ENCODE assay signal across 8 cellular contexts in the genomic region with DNA sequence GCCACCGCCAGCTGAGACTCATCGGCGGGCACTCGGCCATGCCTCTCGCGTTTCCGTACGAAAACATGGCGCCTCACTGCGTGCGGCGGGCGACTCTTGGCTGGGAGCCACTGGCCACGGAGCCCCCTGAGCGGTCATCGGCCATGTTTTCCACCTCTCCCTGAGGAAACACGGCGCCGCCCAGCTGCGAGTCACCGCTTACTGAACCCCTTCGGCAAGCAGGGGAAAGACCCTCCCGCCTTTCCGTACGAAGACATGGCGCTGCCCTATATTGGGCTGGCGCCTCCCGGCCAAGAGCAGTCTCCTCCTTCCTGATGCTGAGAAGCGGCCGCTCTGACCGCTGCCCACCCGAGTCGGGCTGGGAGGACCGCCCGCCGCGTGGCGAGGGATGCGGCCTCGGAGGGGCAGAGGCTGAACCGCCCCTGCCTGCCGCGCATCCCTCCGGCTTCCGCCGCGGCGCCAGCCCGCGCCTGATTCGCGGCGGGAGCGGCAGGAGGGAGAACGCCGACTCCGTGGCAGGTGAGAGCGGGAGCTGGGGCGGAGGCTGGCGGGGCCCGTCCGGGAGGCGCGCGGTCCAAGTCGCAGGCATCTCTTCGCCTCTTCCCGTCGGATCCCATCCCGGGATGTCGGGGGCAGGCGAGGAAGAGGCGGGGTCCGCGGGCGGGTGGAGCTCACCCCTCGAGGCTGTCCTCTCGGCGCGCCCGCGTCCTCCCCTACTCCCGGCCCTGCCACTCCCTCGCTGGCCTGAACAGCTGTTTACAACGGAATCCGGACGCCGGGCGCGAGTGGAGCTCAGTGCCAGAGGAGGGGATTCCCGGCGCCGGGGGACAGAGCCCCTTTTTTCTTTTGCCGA. TPM values are rescaled to one million over a fixed set of nuclear protein-coding genes. Genes with fewer than 3 reads are reported as not detected.
DNase-seq lines count a peak whose midpoint lies in the region; ATAC-seq, FAIRE-seq and TF ChIP-seq lines count a peak whose summit lies in the region.

A gene with protein sequence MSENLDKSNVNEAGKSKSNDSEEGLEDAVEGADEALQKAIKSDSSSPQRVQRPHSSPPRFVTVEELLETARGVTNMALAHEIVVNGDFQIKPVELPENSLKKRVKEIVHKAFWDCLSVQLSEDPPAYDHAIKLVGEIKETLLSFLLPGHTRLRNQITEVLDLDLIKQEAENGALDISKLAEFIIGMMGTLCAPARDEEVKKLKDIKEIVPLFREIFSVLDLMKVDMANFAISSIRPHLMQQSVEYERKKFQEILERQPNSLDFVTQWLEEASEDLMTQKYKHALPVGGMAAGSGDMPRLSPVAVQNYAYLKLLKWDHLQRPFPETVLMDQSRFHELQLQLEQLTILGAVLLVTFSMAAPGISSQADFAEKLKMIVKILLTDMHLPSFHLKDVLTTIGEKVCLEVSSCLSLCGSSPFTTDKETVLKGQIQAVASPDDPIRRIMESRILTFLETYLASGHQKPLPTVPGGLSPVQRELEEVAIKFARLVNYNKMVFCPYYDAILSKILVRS (plus strand): TSS at position 299 of the 853 bp plus-strand sequence. CDS start 4,202 bp downstream, outside the sequence.

- H4K91ac ChIP-seq in trophoblast cell (ENCODE audit: low read depth, low read length) = peak within 1 kb of the TSS; percentile 71

- TF ChIP-seq POLR2A in GM12891 (IDR thresholded peaks at IDR 0.05; ENCODE audit: low read depth, low read length) = peak; percentile 45; the same call in 1 of the 2 replicates
- peak; percentile 76 for TF ChIP-seq POLR2A in transverse colon (IDR thresholded peaks at IDR 0.05)

- peaks cover 5% of the 10 kb centered on the region for H3K36me3 Mint-ChIP-seq in activated naive CD8-positive, alpha-beta T cell treated with anti-CD3 and anti-CD28 coated beads, Interleukin-2, amount 50 U/mL, for 24 hours (ENCODE audit: low read depth)

- H3K4me1 ChIP-seq in trophoblast cell (ENCODE audit: control insufficient read depth in 1 of 2, insufficient read depth in 2 of 2, low read length in 2 of 2) (peaks cover 2 to 4% of the 10 kb centered on the region in 2 experiments), transverse colon (peaks cover 0 to 23% (median 8%) of the 10 kb centered on the region in 4 donors)

- H3K9me3 Mint-ChIP-seq in activated naive CD8-positive, alpha-beta T cell treated with anti-CD3 and anti-CD28 coated beads, Interleukin-2, amount 50 U/mL, for 24 hours = no peaks in the 10 kb centered on the region

- peak within 1 kb of the TSS; percentile 55 for H2BK5ac ChIP-seq in trophoblast cell (ENCODE audit: low read depth, low read length, poor library complexity)

- TF ChIP-seq EP300 in transverse colon (IDR thresholded peaks at IDR 0.05; ENCODE audit: low read depth) = no peak

- no peak within 1 kb of the TSS for H2AK5ac ChIP-seq in trophoblast cell (ENCODE audit: low read length)

- H3K4me2 ChIP-seq in trophoblast cell (ENCODE audit: low read length) = peak within 1 kb of the TSS; percentile 87

- in situ Hi-C loops in transverse colon (cut with MboI; ENCODE audit: low pct_ligation_motif_present in 1 of 4, low pct_unique_long_range_greater_than_20kb in 1 of 4, low sequenced_read_pairs in 3 of 4) = no loop called here

- FAIRE-seq in GM12891 (lab: Jason Lieb, UNC) = peak; percentile 94

- H3K27me3 Mint-ChIP-seq in activated naive CD8-positive, alpha-beta T cell treated with anti-CD3 and anti-CD28 coated beads, Interleukin-2, amount 50 U/mL, for 24 hours = no peaks in the 10 kb centered on the region

- H3K4me1 Mint-ChIP-seq in activated naive CD8-positive, alpha-beta T cell treated with anti-CD3 and anti-CD28 coated beads, Interleukin-2, amount 50 U/mL, for 24 hours = peaks cover 48% of the 10 kb centered on the region

- no CpG with 5 or more reads among the region's 94 CpGs for WGBS in trophoblast cell (ENCODE audit: extremely low coverage, insufficient coverage, insufficient read length)
- WGBS in transverse colon (ENCODE audit: low coverage in 1 of 2), 2 donors = 0% methylated on average over 1 to 76 of the region's 94 CpGs

- no peaks in the 10 kb centered on the region for H3K9me3 ChIP-seq in trophoblast cell (ENCODE audit: insufficient read depth, low read depth, low read length)
- no peaks in the 10 kb centered on the region for H3K9me3 ChIP-seq in transverse colon

- peak within 1 kb of the TSS; percentile 73 for H3K14ac ChIP-seq in trophoblast cell (ENCODE audit: low read length)

- peak within 1 kb of the TSS; percentile 82 for H3K18ac ChIP-seq in trophoblast cell (ENCODE audit: low read length)

- peak within 1 kb of the TSS; percentile 88 for H3K4me3 Mint-ChIP-seq in activated naive CD8-positive, alpha-beta T cell treated with anti-CD3 and anti-CD28 coated beads, Interleukin-2, amount 50 U/mL, for 24 hours

- H2BK120ac ChIP-seq in trophoblast cell (ENCODE audit: insufficient read depth, low read length, poor library complexity) = peak within 1 kb of the TSS; percentile 65

- peak within 1 kb of the TSS; percentile 32 for H2AFZ ChIP-seq in trophoblast cell (ENCODE audit: insufficient read depth, low read length, poor library complexity)

- TF ChIP-seq CTCF in transverse colon (IDR thresholded peaks at IDR 0.05) = no peak

- peak within 1 kb of the TSS; percentile 58 for H4K8ac ChIP-seq in trophoblast cell (ENCODE audit: low read depth, low read length)

- peak within 1 kb of the TSS; percentile 65 for H3K4ac ChIP-seq in trophoblast cell (ENCODE audit: low read depth, low read length)

- peak within 1 kb of the TSS; percentile 95 for H3K27ac Mint-ChIP-seq in activated naive CD8-positive, alpha-beta T cell treated with anti-CD3 and anti-CD28 coated beads, Interleukin-2, amount 50 U/mL, for 24 hours

- H3K9ac ChIP-seq in trophoblast cell (ENCODE audit: low read length) = peak within 1 kb of the TSS; percentile 68

- peaks cover 12% of the 10 kb centered on the region for H3K79me1 ChIP-seq in trophoblast cell (ENCODE audit: low read length)

- H3K23ac ChIP-seq in trophoblast cell (ENCODE audit: low read length) = no peak within 1 kb of the TSS

- peak within 1 kb of the TSS; percentile 23 for H4K12ac ChIP-seq in trophoblast cell (ENCODE audit: low read depth, low read length)

- H2BK12ac ChIP-seq in trophoblast cell (ENCODE audit: low read length) = peak within 1 kb of the TSS; percentile 16

- H3K27ac ChIP-seq in trophoblast cell (ENCODE audit: low read depth, low read length) (peak within 1 kb of the TSS; percentile 81), transverse colon (peak within 1 kb of the TSS; percentile 96 to 99 (median 96))

- DNase-seq in GM12891 (ENCODE audit: insufficient read length, low spot score) = peak; percentile 72
- DNase-seq in NCI-H1092 treated with DMSO at 0.1 percent for 48 hours (lab: John Stamatoyannopoulos, UW) = peak; percentile 94
- peak; percentile 92 for DNase-seq in SW480 (ENCODE audit: low spot score)
- DNase-seq in activated naive CD8-positive, alpha-beta T cell treated with anti-CD3 and anti-CD28 coated beads, Interleukin-2, amount 50 U/mL, for 24 hours = peak; percentile 84
- DNase-seq in cardiac septum (ENCODE audit: low spot score) = peak; percentile 96
- DNase-seq in trophoblast cell = peak; percentile 64 to 68
- DNase-seq in transverse colon = peak; percentile 93

- intact Hi-C loops in cardiac septum (cut with DNase I) (loop anchor here (5.0 kb wide), 1 partner anchor 147 kb away; a partner anchor contains a TSS), transverse colon (cut with DNase I; ENCODE audit: low total_unique reads) (no loop called here)

- no peaks in the 10 kb centered on the region for H3K27me3 ChIP-seq in trophoblast cell (ENCODE audit: insufficient read depth, low read length)
- H3K27me3 ChIP-seq in transverse colon = no peaks in the 10 kb centered on the region

- peaks cover 0 to 2% of the 10 kb centered on the region in 2 experiments for H3K36me3 ChIP-seq in trophoblast cell (ENCODE audit: control insufficient read depth in 1 of 2, insufficient read depth in 2 of 2, low read length in 2 of 2)
- H3K36me3 ChIP-seq in transverse colon = peaks cover 0 to 3% (median 0%) of the 10 kb centered on the region in 4 donors

- peak; percentile 83 for ATAC-seq in HG02642 (IDR thresholded peaks at IDR 0.05; ENCODE audit: poor library complexity, unreplicated experiment)
- peak; percentile 59 for ATAC-seq in activated naive CD8-positive, alpha-beta T cell treated with anti-CD3 and anti-CD28 coated beads, Interleukin-2, amount 50 U/mL, for 24 hours

- H3K4me3 ChIP-seq in trophoblast cell (ENCODE audit: low read depth, low read length) (peak within 1 kb of the TSS; percentile 93), transverse colon (peak within 1 kb of the TSS; percentile 66 to 83 (median 78))

- peaks cover 6% of the 10 kb centered on the region for H3K79me2 ChIP-seq in trophoblast cell (ENCODE audit: control insufficient read depth, insufficient read depth, low read length, poor library complexity)

TF ChIP-seq in GM12891, 5 proteins besides CTCF, POLR2A, EP300 and RAD21:
- TF ChIP-seq PAX5 (IDR thresholded peaks at IDR 0.05; ENCODE audit: insufficient read depth, low read length, severe bottlenecking) = no peak
- 0 out of 2 replicates have a peak, but pooled peaks have one; percentile 16 for TF ChIP-seq POLR2AphosphoS5 (IDR thresholded peaks at IDR 0.05; ENCODE audit: low read depth, low read length)
- no peak for TF ChIP-seq TAF1 (IDR thresholded peaks at IDR 0.05; ENCODE audit: low read depth, low read length)
- TF ChIP-seq SPI1 (IDR thresholded peaks at IDR 0.05; ENCODE audit: low read depth, low read length) = no peak
TF ChIP-seq in GM12891: peak in this region for 1.

RNA-seq across cellular contexts. Expression of the gene that starts here (rescaled TPM):
- 5.1 TPM for polyA plus RNA-seq in GM12891 (2012; ENCODE audit: low read depth, missing spikeins)
- 9.0 TPM for total RNA-seq in cardiac septum
- 13.3 and 13.6 TPM in 2 replicates for polyA plus RNA-seq in trophoblast cell (2013)
- 10 to 100 TPM; 24.3 to 90.2 (median 66.1) TPM for total RNA-seq in transverse colon

Comparison
In these comparisons a context has a peak if more than half of its experiments do, and no peak if none do; other contexts are left out.
1. Peak in every context shown above with its lines: DNase-seq, ATAC-seq, H3K4me3 ChIP-seq and H3K27ac ChIP-seq.